15 cellular contexts compared by ENCODE assay signal in genomic region chr4:156779774-156780173, GRCh38.
DNase-seq lines count a peak whose midpoint lies in the region; ATAC-seq, FAIRE-seq and TF ChIP-seq lines count a peak whose summit lies in the region.
"Had no signal": no experiment of that assay in that cellular context is flagged by ENCODE, and none has a peak within 500 bp of the region (broad histone marks: within the 10 kb centered on the region; RNA-seq: fewer than 3 reads in every experiment).

No MANE protein-coding gene starts in this region.

- H3K9me3 ChIP-seq in HepG2 (ENCODE audit: low read length) (no peaks in the 10 kb centered on the region), H9 (ENCODE audit: control insufficient read depth, low read depth, low read length) (no peaks in the 10 kb centered on the region), psoas muscle (no peaks in the 10 kb centered on the region)

- no peaks in the 10 kb centered on the region for H3K27me3 Mint-ChIP-seq in H9 (ENCODE audit: low read depth)
- no peaks in the 10 kb centered on the region for H3K27me3 Mint-ChIP-seq in activated T-helper 1 cell treated with anti-CD3 and anti-CD28 coated beads, Interleukin-12 subunit alpha, Interleukin-12 subunit beta, Interleukin-2, Interleukin-4 antibody, amounts not matched to agents 30 ng/mL and 10 ng/mL and 1 ng/mL, durations not matched to agents 14 hours and 24 hours and 36 hours (ENCODE audit: insufficient read depth)
- H3K27me3 Mint-ChIP-seq: type B pancreatic cell had no signal

- H4K91ac ChIP-seq in H9 (ENCODE audit: insufficient read length, low read depth, low read length), result no peak overlapping the region

- H3K36me3 ChIP-seq in bronchial epithelial cell (ENCODE audit: control insufficient read depth, insufficient read depth, low read length) (no peaks in the 10 kb centered on the region), HepG2 (replicated peaks in 1 of 2; ENCODE audit: control insufficient read depth in 1 of 2, insufficient read depth in 2 of 2, low read length in 2 of 2) (no peaks in the 10 kb centered on the region; a peak in 1 of 5 replicates), psoas muscle (ENCODE audit: insufficient read depth in 1 of 2, low read depth in 1 of 2) (no peaks in the 10 kb centered on the region)

- H3K9me3 Mint-ChIP-seq in H9, result no peaks in the 10 kb centered on the region
- H3K9me3 Mint-ChIP-seq in activated T-helper 1 cell treated with anti-CD3 and anti-CD28 coated beads, Interleukin-12 subunit alpha, Interleukin-12 subunit beta, Interleukin-2, Interleukin-4 antibody, amounts not matched to agents 30 ng/mL and 10 ng/mL and 1 ng/mL, durations not matched to agents 14 hours and 24 hours and 36 hours, result peaks cover 5% of the 10 kb centered on the region

- peak in 1 of 2 experiments; percentile 57; a peak in 1 of 4 replicates for TF ChIP-seq EP300 in HepG2 (IDR thresholded peaks at IDR 0.05; ENCODE audit: low read depth in 2 of 2, low read length in 2 of 2)
- TF ChIP-seq EP300 in HepG2 (CRISPR knock-in tag; IDR thresholded peaks at IDR 0.05; ENCODE audit: borderline replicate concordance), result no peak

- H3K79me2 ChIP-seq in HepG2 (ENCODE audit: insufficient read depth, low read length) (no peaks in the 10 kb centered on the region), H9 (ENCODE audit: insufficient read depth, low read length) (no peaks in the 10 kb centered on the region)

- H3K18ac ChIP-seq in H9 (ENCODE audit: insufficient read length, low read depth, low read length), result no peak overlapping the region

- H3K4me1 ChIP-seq in HepG2 (ENCODE audit: insufficient read depth, low read length) (peaks cover 22% of the 10 kb centered on the region), H9 (ENCODE audit: insufficient read depth, low read length) (no peaks in the 10 kb centered on the region), psoas muscle (peaks cover 5% of the 10 kb centered on the region)

- TF ChIP-seq CTCF in bronchial epithelial cell (IDR thresholded peaks at IDR 0.05; ENCODE audit: insufficient read depth, low read length, severe bottlenecking) (no peak), HepG2 (CRISPR knock-in tag; IDR thresholded peaks at IDR 0.05) (no peak), H9 (conservative IDR thresholded peaks at IDR 0.05) (no peak), psoas muscle (IDR thresholded peaks at IDR 0.05) (no peak)

- H4K20me1 ChIP-seq in HepG2 (ENCODE audit: insufficient read depth, low read length), result no peaks in the 10 kb centered on the region
- no peaks in the 10 kb centered on the region for H4K20me1 ChIP-seq in H9 (ENCODE audit: control insufficient read depth, insufficient read depth, insufficient read length)

- H3K4ac ChIP-seq in H9 (ENCODE audit: low read depth, low read length), result no peak overlapping the region

- peak overlapping the region; percentile 48 for H3K27ac ChIP-seq in HepG2 (ENCODE audit: extremely low read length, insufficient read depth, low read length)
- no peak overlapping the region for H3K27ac ChIP-seq in H9 (ENCODE audit: insufficient read length, low read depth, low read length)
- H3K27ac ChIP-seq in psoas muscle, result no peak overlapping the region
- H3K27ac ChIP-seq: HL-60 had no signal

- no peak overlapping the region for H2BK12ac ChIP-seq in H9 (ENCODE audit: insufficient read length, low read depth, low read length)

- H3K27me3 ChIP-seq in bronchial epithelial cell (ENCODE audit: control insufficient read depth, insufficient read depth, low read length), result no peaks in the 10 kb centered on the region
- H3K27me3 ChIP-seq in HepG2 (ENCODE audit: control insufficient read depth in 1 of 2, insufficient read depth in 2 of 2, low read length in 2 of 2), result no peaks in the 10 kb centered on the region
- no peaks in the 10 kb centered on the region; the same call in 1 of the 2 replicates for H3K27me3 ChIP-seq in H9 (ENCODE audit: insufficient read depth, low read length)
- no peaks in the 10 kb centered on the region for H3K27me3 ChIP-seq in psoas muscle (ENCODE audit: insufficient read depth in 3 of 3, low read length in 2 of 3)

- in situ Hi-C loops in HepG2 (cut with HindIII; ENCODE audit: extremely low pct_ligation_motif_present, low pct_unique_long_range_greater_than_20kb), result no loop called here

- no peak overlapping the region for H3K4me3 ChIP-seq in bronchial epithelial cell (ENCODE audit: low read depth, low read length)
- no peak overlapping the region for H3K4me3 ChIP-seq in HepG2 (replicated peaks in 1 of 3; ENCODE audit: insufficient read depth in 1 of 3, low read depth in 2 of 3, low read length in 3 of 3)
- H3K4me3 ChIP-seq in psoas muscle, result no peak overlapping the region

- H3K27ac Mint-ChIP-seq in H9, result peak overlapping the region in 1 of 3 experiments; percentile 25; a peak in 2 of 7 replicates
- H3K27ac Mint-ChIP-seq in activated T-helper 1 cell treated with anti-CD3 and anti-CD28 coated beads, Interleukin-12 subunit alpha, Interleukin-12 subunit beta, Interleukin-2, Interleukin-4 antibody, amounts not matched to agents 30 ng/mL and 10 ng/mL and 1 ng/mL, durations not matched to agents 14 hours and 24 hours and 36 hours, result no peak overlapping the region
- H3K27ac Mint-ChIP-seq: type B pancreatic cell had no signal

- H3K14ac ChIP-seq in H9 (ENCODE audit: insufficient read depth, low read length), result no peak overlapping the region

- H3K56ac ChIP-seq in H9 (ENCODE audit: insufficient read length, low read depth, low read length), result no peak overlapping the region

- no peak overlapping the region for H2BK5ac ChIP-seq in H9 (ENCODE audit: insufficient read length, low read length)

- H2AK5ac ChIP-seq in H9 (ENCODE audit: insufficient read length, low read length), result no peak overlapping the region

- no peak for TF ChIP-seq POLR2A in HepG2 (IDR thresholded peaks at IDR 0.05; ENCODE audit: insufficient read depth in 1 of 2, low read depth in 2 of 2, low read length in 2 of 2)

- POLR2A ChIA-PET in HepG2 (lab: Yijun Ruan, JAX), result no interaction called here

- no peaks in the 10 kb centered on the region for H3K23me2 ChIP-seq in H9 (ENCODE audit: insufficient read length, low read depth, low read length, poor library complexity, severe bottlenecking)

- no peak overlapping the region for H2BK15ac ChIP-seq in H9 (ENCODE audit: low read depth, low read length)

- TF ChIP-seq RAD21 in HepG2 (CRISPR knock-in tag; IDR thresholded peaks at IDR 0.05), result no peak

- no peak overlapping the region for H2AFZ ChIP-seq in HepG2 (ENCODE audit: low read length)
- no peak overlapping the region for H2AFZ ChIP-seq in H9 (ENCODE audit: low read length)

- intact Hi-C loops in HepG2 (cut with micrococcal nuclease; ENCODE audit: unreplicated experiment) (loop anchor here (2.0 kb wide), 1 partner anchor 15 kb away; no protein-coding TSS in a partner anchor), psoas muscle (cut with DNase I) (loop anchor here in 1 of 2 donors (10.0 kb wide), 1 partner anchor 165 kb away; no protein-coding TSS in a partner anchor)
- intact Hi-C loops in activated T-helper 1 cell treated with anti-CD3 and anti-CD28 coated beads, Interleukin-12 subunit alpha, Interleukin-12 subunit beta, Interleukin-2, Interleukin-4 antibody, amounts not matched to agents 30 ng/mL and 10 ng/mL and 1 ng/mL, durations not matched to agents 14 hours and 24 hours and 36 hours (cut with micrococcal nuclease), result no loop called here

- BruUV-seq in HepG2 (replicated peaks; lab: Mats Ljungman, UMichigan), result no TSS peak

- ATAC-seq in HepG2 (peak; percentile 95), psoas muscle (no peak)
- ATAC-seq: activated CD4-positive, CD25-positive, alpha-beta regulatory T cell treated with anti-CD3 and anti-CD28 coated beads, Interleukin-2, amount 50 U/mL, for 24 hours had no signal

- FAIRE-seq in bronchial epithelial cell (lab: Jason Lieb, UNC), result no peak
- no peak for FAIRE-seq in HepG2 (lab: Jason Lieb, UNC)
- FAIRE-seq: kidney had no signal

- no peak overlapping the region for H3K23ac ChIP-seq in H9 (ENCODE audit: insufficient read length, low read depth, low read length)

- H3K79me1 ChIP-seq in H9 (ENCODE audit: insufficient read depth, low read depth, low read length, poor library complexity, severe bottlenecking), result no peaks in the 10 kb centered on the region

- no peak overlapping the region for H3T11ph ChIP-seq in H9 (ENCODE audit: low read length)

- no peak overlapping the region for H4K5ac ChIP-seq in H9 (ENCODE audit: insufficient read length, low read depth, low read length)

- H2BK20ac ChIP-seq in H9 (ENCODE audit: low read depth, low read length, poor library complexity, severe bottlenecking), result no peak overlapping the region

- no peaks in the 10 kb centered on the region for H3K36me3 Mint-ChIP-seq in H9 (ENCODE audit: insufficient read depth in 1 of 3, low read depth in 3 of 3)
- no peaks in the 10 kb centered on the region for H3K36me3 Mint-ChIP-seq in activated T-helper 1 cell treated with anti-CD3 and anti-CD28 coated beads, Interleukin-12 subunit alpha, Interleukin-12 subunit beta, Interleukin-2, Interleukin-4 antibody, amounts not matched to agents 30 ng/mL and 10 ng/mL and 1 ng/mL, durations not matched to agents 14 hours and 24 hours and 36 hours (ENCODE audit: low read depth)

- CTCF ChIA-PET in HepG2 (lab: Yijun Ruan, JAX; ENCODE audit: low intra/inter-chr PET ratio, low total read pairs), result no interaction called here

- H3K4me3 Mint-ChIP-seq in H9, result no peak overlapping the region
- no peak overlapping the region for H3K4me3 Mint-ChIP-seq in activated T-helper 1 cell treated with anti-CD3 and anti-CD28 coated beads, Interleukin-12 subunit alpha, Interleukin-12 subunit beta, Interleukin-2, Interleukin-4 antibody, amounts not matched to agents 30 ng/mL and 10 ng/mL and 1 ng/mL, durations not matched to agents 14 hours and 24 hours and 36 hours
- H3K4me3 Mint-ChIP-seq: neural crest cell, type B pancreatic cell had no signal

- WGBS in HepG2 (ENCODE audit: low lambda C conversion rate), result 52% methylated on average over 1 of the region's 1 CpG
- no CpG with 5 or more reads among the region's 1 CpG for WGBS in H9 (ENCODE audit: extremely low coverage, insufficient read length, low lambda C conversion rate)
- 89 to 97% (median 94%) methylated on average over 1 of the region's 1 CpG for WGBS in psoas muscle, 3 donors

- no peak overlapping the region for H2BK120ac ChIP-seq in H9 (ENCODE audit: low read depth, low read length, poor library complexity, severe bottlenecking)

- peak; percentile 67 for DNase-seq in AG08395 (ENCODE audit: low spot score)
- peak; percentile 96 for DNase-seq in HT1080 (ENCODE audit: low read depth)
- DNase-seq in bronchial epithelial cell (ENCODE audit: low read depth), result peak; percentile 85
- DNase-seq in HepG2 (ENCODE audit: low spot score), result peak; percentile 86
- DNase-seq in H9, result no peak
- DNase-seq in psoas muscle, result no peak
- no peak for DNase-seq in activated T-helper 1 cell treated with anti-CD3 and anti-CD28 coated beads, Interleukin-12 subunit alpha, Interleukin-12 subunit beta, Interleukin-2, Interleukin-4 antibody, amounts not matched to agents 30 ng/mL and 10 ng/mL and 1 ng/mL, durations not matched to agents 14 hours and 24 hours and 36 hours (ENCODE audit: low spot score)
- no peak for DNase-seq in NCI-H82 treated with DMSO at 0.1 percent for 48 hours (lab: John Stamatoyannopoulos, UW; ENCODE audit: unreplicated experiment)
- DNase-seq: kidney, NCI-H1092 treated with DMSO at 0.1 percent for 48 hours, NCI-H748 treated with DMSO at 0.1 percent for 48 hours had no signal

- no peak overlapping the region for H3K4me2 ChIP-seq in HepG2 (ENCODE audit: low read depth, low read length)
- no peak overlapping the region for H3K4me2 ChIP-seq in H9 (ENCODE audit: insufficient read depth, insufficient read length, low read length)

- H3K4me1 Mint-ChIP-seq in H9, result peaks cover 0 to 2% of the 10 kb centered on the region in 2 experiments; a peak in 1 of 4 replicates
- H3K4me1 Mint-ChIP-seq in activated T-helper 1 cell treated with anti-CD3 and anti-CD28 coated beads, Interleukin-12 subunit alpha, Interleukin-12 subunit beta, Interleukin-2, Interleukin-4 antibody, amounts not matched to agents 30 ng/mL and 10 ng/mL and 1 ng/mL, durations not matched to agents 14 hours and 24 hours and 36 hours (ENCODE audit: low read depth), result no peaks in the 10 kb centered on the region

- H4K8ac ChIP-seq in H9 (replicated peaks; ENCODE audit: insufficient read length, low read depth, low read length), result no peak overlapping the region

- H3K9ac ChIP-seq in HepG2 (ENCODE audit: insufficient read depth, low read depth, low read length), result no peak overlapping the region
- no peak overlapping the region for H3K9ac ChIP-seq in H9 (ENCODE audit: extremely low read depth, insufficient read length, low read length)

Comparison
In these comparisons a context has a peak if more than half of its experiments do, and no peak if none do; other contexts are left out.
1. DNase-seq: peak in AG08395 (single experiment), HT1080 (single experiment), bronchial epithelial cell (single experiment) and HepG2 (single experiment); none in H9 (single experiment), psoas muscle (0 of 2), activated T-helper 1 cell treated with anti-CD3 and anti-CD28 coated beads, Interleukin-12 subunit alpha, Interleukin-12 subunit beta, Interleukin-2, Interleukin-4 antibody, amounts not matched to agents 30 ng/mL and 10 ng/mL and 1 ng/mL, durations not matched to agents 14 hours and 24 hours and 36 hours (single experiment) and NCI-H82 treated with DMSO at 0.1 percent for 48 hours (single experiment).